ENCODE assay signal across 1 cellular context in genomic region chr2:8544168-8544785, GRCh38.
TF ChIP-seq lines count a peak whose summit lies in the region.

No MANE protein-coding gene starts in this region.

TF ChIP-seq in SK-N-SH treated with all-trans-retinoic acid at 6 μM for 48 hours, 23 proteins besides CTCF, POLR2A, EP300 and RAD21 (continued from another document):
- no peak for TF ChIP-seq TCF4 (CRISPR knock-in tag; IDR thresholded peaks at IDR 0.05; ENCODE audit: borderline replicate concordance)
